Comparison of ENCODE assay signal across 17 cellular contexts in the genomic region with DNA sequence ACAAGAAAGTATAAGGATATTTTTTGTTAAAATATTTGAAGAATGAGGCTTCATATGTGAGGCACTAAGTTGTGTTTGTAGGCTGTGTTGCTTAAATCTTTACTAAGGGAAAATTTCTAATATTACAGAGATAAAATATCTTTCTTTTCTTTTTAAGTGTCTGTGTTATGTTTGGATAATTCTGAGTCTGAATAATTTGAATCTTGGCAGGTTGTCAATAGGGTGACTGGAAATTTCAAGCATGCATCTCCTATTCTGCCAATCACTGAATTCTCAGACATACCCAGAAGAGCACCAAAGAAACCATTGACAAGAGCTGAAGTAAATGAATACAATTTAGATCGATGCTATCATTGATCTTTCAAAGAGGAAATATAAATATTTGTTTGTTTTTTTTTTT.
"Had no signal": no experiment of that assay in that cellular context is flagged by ENCODE, and none has a peak within 500 bp of the region (broad histone marks: within the 10 kb centered on the region; RNA-seq: fewer than 3 reads in every experiment).

No MANE protein-coding gene starts in this region.

- ATAC-seq: activated CD8-positive, alpha-beta T cell treated with anti-CD3 and anti-CD28 coated beads, Interleukin-2, amount 10 ng/mL, durations not matched to agents 7 days and 5 days; left cardiac atrium; lower lobe of right lung; WTC11 had no signal

- H3K27ac Mint-ChIP-seq: activated CD8-positive, alpha-beta T cell treated with anti-CD3 and anti-CD28 coated beads, Interleukin-2, amount 10 ng/mL, durations not matched to agents 7 days and 5 days; activated naive CD4-positive, alpha-beta T cell treated with anti-CD3 and anti-CD28 coated beads, Interleukin-2, amount 10 ng/mL, durations not matched to agents 7 days and 5 days had no signal

- H3K27me3 Mint-ChIP-seq: activated naive CD4-positive, alpha-beta T cell treated with anti-CD3 and anti-CD28 coated beads, Interleukin-2, amount 10 ng/mL, durations not matched to agents 7 days and 5 days; naive B cell had no signal

- H3K4me1 Mint-ChIP-seq: naive B cell had no signal

- H3K4me3 ChIP-seq: adrenal gland, cardiac muscle cell, colonic mucosa, lower lobe of right lung, skin epidermis, tibial artery, uterus had no signal

- DNase-seq: activated CD4-positive, alpha-beta T cell treated with anti-CD3 and anti-CD28 coated beads for 48 hours; activated CD8-positive, alpha-beta memory T cell treated with anti-CD3 and anti-CD28 coated beads, Interleukin-2, amount 50 U/mL, for 48 hours; activated CD8-positive, alpha-beta T cell treated with anti-CD3 and anti-CD28 coated beads, Interleukin-2, amount 10 ng/mL, durations not matched to agents 7 days and 5 days; activated naive CD4-positive, alpha-beta T cell treated with anti-CD3 and anti-CD28 coated beads, Interleukin-2, amount 10 ng/mL, durations not matched to agents 7 days and 5 days; adrenal gland; colonic mucosa; effector CD4-positive, alpha-beta T cell; immature natural killer cell; left cardiac atrium; lower lobe of right lung; midbrain; naive B cell; tibial artery; uterus had no signal

- H3K4me3 Mint-ChIP-seq: activated CD8-positive, alpha-beta T cell treated with anti-CD3 and anti-CD28 coated beads, Interleukin-2, amount 10 ng/mL, durations not matched to agents 7 days and 5 days; activated naive CD4-positive, alpha-beta T cell treated with anti-CD3 and anti-CD28 coated beads, Interleukin-2, amount 10 ng/mL, durations not matched to agents 7 days and 5 days; immature natural killer cell; naive B cell; WTC11 had no signal

- H3K9me3 Mint-ChIP-seq: activated naive CD4-positive, alpha-beta T cell treated with anti-CD3 and anti-CD28 coated beads, Interleukin-2, amount 10 ng/mL, durations not matched to agents 7 days and 5 days; immature natural killer cell; naive B cell; WTC11 had no signal
